31 cellular contexts compared by ENCODE assay signal in genomic region chr10:125449571-125449970, GRCh38.
DNase-seq lines count a peak whose midpoint lies in the region; ATAC-seq and TF ChIP-seq lines count a peak whose summit lies in the region.
"Had no signal": no experiment of that assay in that cellular context is flagged by ENCODE, and none has a peak within 500 bp of the region (broad histone marks: within the 10 kb centered on the region; RNA-seq: fewer than 3 reads in every experiment).

No MANE protein-coding gene starts in this region.

- no peak overlapping the region for H3K18ac ChIP-seq in neuronal stem cell (ENCODE audit: low read length)

- H4K91ac ChIP-seq in neuronal stem cell (ENCODE audit: low read depth, low read length, poor library complexity) = no peak overlapping the region

- H3K36me3 ChIP-seq in esophagus muscularis mucosa = no peaks in the 10 kb centered on the region
- H3K36me3 ChIP-seq in neuronal stem cell (replicated peaks in 1 of 2; ENCODE audit: control insufficient read depth in 2 of 2, insufficient read depth in 2 of 2, low read length in 2 of 2) = no peaks in the 10 kb centered on the region
- H3K36me3 ChIP-seq: BE2C; BLaER1; BLaER1 treated with 17β-estradiol and CSF1 and Interleukin-3, amounts not matched to agents 10 nM and 100 nM had no signal

- WGBS in esophagus muscularis mucosa = 92% methylated on average over 9 of the region's 9 CpGs
- no CpG with 5 or more reads among the region's 9 CpGs for WGBS in neuronal stem cell (ENCODE audit: extremely low coverage in 2 of 2, insufficient read length in 2 of 2, insufficient replicate concordance in 1 of 2), 2 donors

- no peak overlapping the region for H2AFZ ChIP-seq in neuronal stem cell (ENCODE audit: low read length)

- no peaks in the 10 kb centered on the region for H3K27me3 ChIP-seq in esophagus muscularis mucosa
- peaks cover 0 to 17% (median 0%) of the 10 kb centered on the region in 3 experiments for H3K27me3 ChIP-seq in neuronal stem cell (ENCODE audit: control insufficient read depth in 3 of 3, insufficient read depth in 3 of 3, low read depth in 1 of 3, low read length in 3 of 3)
- H3K27me3 ChIP-seq: BE2C; BLaER1; BLaER1 treated with 17β-estradiol and CSF1 and Interleukin-3, amounts not matched to agents 10 nM and 100 nM had no signal

- H2AK5ac ChIP-seq in neuronal stem cell (ENCODE audit: low read depth, low read length) = no peak overlapping the region

- TF ChIP-seq POLR2A in esophagus muscularis mucosa (IDR thresholded peaks at IDR 0.05; ENCODE audit: low read depth) = no peak

- H3K4me2 ChIP-seq in neuronal stem cell (ENCODE audit: insufficient read depth, low read length, poor library complexity, severe bottlenecking) = no peak overlapping the region
- H3K4me2 ChIP-seq: A549; BLaER1; BLaER1 treated with 17β-estradiol and CSF1 and Interleukin-3, amounts not matched to agents 10 nM and 100 nM had no signal

- H3K4me3 ChIP-seq in esophagus muscularis mucosa = no peak overlapping the region
- no peak overlapping the region for H3K4me3 ChIP-seq in neuronal stem cell (ENCODE audit: low read length in 2 of 2)
- H3K4me3 ChIP-seq: A549; BLaER1; BLaER1 treated with 17β-estradiol and CSF1 and Interleukin-3, amounts not matched to agents 10 nM and 100 nM had no signal

- H3K23ac ChIP-seq in neuronal stem cell (ENCODE audit: low read depth, low read length, poor library complexity) = no peak overlapping the region

- no peak overlapping the region for H2BK5ac ChIP-seq in neuronal stem cell (ENCODE audit: low read length)

- no peaks in the 10 kb centered on the region for H3K4me1 ChIP-seq in esophagus muscularis mucosa
- H3K4me1 ChIP-seq in neuronal stem cell (ENCODE audit: control insufficient read depth in 2 of 2, insufficient read depth in 1 of 2, low read depth in 1 of 2, low read length in 2 of 2) = no peaks in the 10 kb centered on the region
- H3K4me1 ChIP-seq: A549; BE2C; BLaER1; BLaER1 treated with 17β-estradiol and CSF1 and Interleukin-3, amounts not matched to agents 10 nM and 100 nM; Caco-2 had no signal

- H3K4ac ChIP-seq in neuronal stem cell (ENCODE audit: low read length) = no peak overlapping the region

- no peak for ATAC-seq in HG03378 (IDR thresholded peaks at IDR 0.05; ENCODE audit: unreplicated experiment)
- ATAC-seq: A549; CD8-positive, alpha-beta T cell had no signal

- no peak for TF ChIP-seq CTCF in esophagus muscularis mucosa (IDR thresholded peaks at IDR 0.05)

- DNase-seq in caudate nucleus (lab: John Stamatoyannopoulos, UW) (no peak), esophagus muscularis mucosa (ENCODE audit: extremely low spot score) (peak; percentile 92), neuronal stem cell (ENCODE audit: low spot score) (no peak), G401 (ENCODE audit: low spot score) (no peak), HK-2 (ENCODE audit: unreplicated experiment) (no peak)
- DNase-seq: 8988T; ACHN; AML-193; BE2C; C1 segment of cervical spinal cord; Caco-2; Calu3; CD4-positive, alpha-beta memory T cell; CD4-positive, alpha-beta T cell; CD4-positive, CD25-positive, alpha-beta regulatory T cell; CD8-positive, alpha-beta memory T cell; CD8-positive, alpha-beta T cell; COR-L47; DMS 273 treated with DMSO at 0.1 percent for 48 hours; DMS153; DMS53; DMS79; DMS79 treated with DMSO at 0.1 percent for 48 hours; DND-41; EL had no signal

- no peak for TF ChIP-seq EP300 in esophagus muscularis mucosa (IDR thresholded peaks at IDR 0.05)

- H4K8ac ChIP-seq in neuronal stem cell (ENCODE audit: low read depth, low read length) = no peak overlapping the region

- no peak overlapping the region for H2BK12ac ChIP-seq in neuronal stem cell (ENCODE audit: low read length)

- H3K9me3 ChIP-seq in esophagus muscularis mucosa = no peaks in the 10 kb centered on the region
- no peaks in the 10 kb centered on the region for H3K9me3 ChIP-seq in neuronal stem cell (replicated peaks in 1 of 2; ENCODE audit: control insufficient read depth in 2 of 2, insufficient read depth in 1 of 2, low read depth in 1 of 2, low read length in 2 of 2)
- H3K9me3 ChIP-seq: A549, BE2C, Caco-2 had no signal

- H3K14ac ChIP-seq in neuronal stem cell (ENCODE audit: low read length) = peak overlapping the region; percentile 10

- H3K9ac ChIP-seq in neuronal stem cell (ENCODE audit: low read depth, low read length, poor library complexity) = no peak overlapping the region
- H3K9ac ChIP-seq: BLaER1; BLaER1 treated with 17β-estradiol and CSF1 and Interleukin-3, amounts not matched to agents 10 nM and 100 nM had no signal

- H3K27ac ChIP-seq in caudate nucleus (ENCODE audit: low read depth, low read length) (peak overlapping the region; percentile 42), esophagus muscularis mucosa (replicated peaks in 1 of 4) (no peak overlapping the region), neuronal stem cell (replicated peaks; ENCODE audit: low read length) (no peak overlapping the region)
- H3K27ac ChIP-seq: 22Rv1; A549; BLaER1; BLaER1 treated with 17β-estradiol and CSF1 and Interleukin-3, amounts not matched to agents 10 nM and 100 nM; C4-2B had no signal

- in situ Hi-C loops in G401 (cut with HindIII; ENCODE audit: low sequenced_read_pairs) = no loop called here

- H2BK120ac ChIP-seq in neuronal stem cell (ENCODE audit: low read depth, low read length) = no peak overlapping the region

- no peaks in the 10 kb centered on the region for H3K79me1 ChIP-seq in neuronal stem cell (ENCODE audit: low read depth, low read length)

- H2BK15ac ChIP-seq in neuronal stem cell (ENCODE audit: low read length) = no peak overlapping the region

- intact Hi-C loops in esophagus muscularis mucosa (cut with DNase I) = no loop called here
